ENCODE assay signal across 7 cellular contexts in genomic region chr2:177263451-177264208, GRCh38.
DNase-seq lines count a peak whose midpoint lies in the region; ATAC-seq, FAIRE-seq and TF ChIP-seq lines count a peak whose summit lies in the region.

No MANE protein-coding gene starts in this region.

- ATAC-seq in HG02973 (IDR thresholded peaks at IDR 0.05; ENCODE audit: unreplicated experiment): peak; percentile 49

- TF ChIP-seq CTCF in astrocyte of the cerebellum (IDR thresholded peaks at IDR 0.05; ENCODE audit: low read depth, low read length, missing control alignments): peak; percentile 83

- FAIRE-seq in GM18507 (lab: Jason Lieb, UNC): peak; percentile 80

- in situ Hi-C loops in astrocyte of the cerebellum (cut with HindIII; ENCODE audit: low sequenced_read_pairs): loop anchor here (5.0 kb wide), 1 partner anchor 96 kb away; no protein-coding TSS in a partner anchor

- DNase-seq in GM18507 (ENCODE audit: extremely low spot score, insufficient read length, low read depth) (peak; percentile 62), NCI-H1930 (lab: John Stamatoyannopoulos, UW) (peak; percentile 91 to 99), T-helper 22 cell (ENCODE audit: low read depth) (peak; percentile 90), astrocyte of the cerebellum (ENCODE audit: low read depth) (peak; percentile 96), hippocampal formation (lab: John Stamatoyannopoulos, UW) (peak; percentile 92 to 94), retina (peak; percentile 99)

- peak overlapping the region; percentile 81 for H3K4me3 ChIP-seq in astrocyte of the cerebellum (ENCODE audit: low read depth, low read length)

Comparison
In these comparisons a context has a peak if more than half of its experiments do, and no peak if none do; other contexts are left out.
1. Peak in every context shown above with its lines: DNase-seq, ATAC-seq and H3K4me3 ChIP-seq.